Comparison of ENCODE assay signal across 8 cellular contexts in genomic region chr3:32105291-32106131, GRCh38. TPM values are rescaled to one million over a fixed set of nuclear protein-coding genes. Genes with fewer than 3 reads are reported as not detected.
DNase-seq lines count a peak whose midpoint lies in the region; ATAC-seq and TF ChIP-seq lines count a peak whose summit lies in the region.

No MANE protein-coding gene starts in this region.

- peak overlapping the region; percentile 64; the same call in 1 of the 2 replicates for H2AFZ ChIP-seq in PC-9

- intact Hi-C loops in PC-9 (cut with micrococcal nuclease; ENCODE audit: unreplicated experiment): loop anchor here (2.0 kb wide), 1 partner anchor 61 kb away; no protein-coding TSS in a partner anchor
- intact Hi-C loops in ovary (cut with DNase I): no loop called here

- H3K4me3 ChIP-seq in PC-9 (no peak overlapping the region), endodermal cell (ENCODE audit: low read length) (no peak overlapping the region), ovary (peak overlapping the region; percentile 91)

- H3K4me1 ChIP-seq in PC-9 (replicated peaks; ENCODE audit: insufficient read depth) (peaks cover 33% of the 10 kb centered on the region), endodermal cell (ENCODE audit: control insufficient read depth, insufficient read depth, low read length) (no peaks in the 10 kb centered on the region), ovary (ENCODE audit: insufficient read depth) (peaks cover 5% of the 10 kb centered on the region)

- H3K27me3 ChIP-seq in PC-9 (ENCODE audit: insufficient read depth, low read depth): no peaks in the 10 kb centered on the region
- H3K27me3 ChIP-seq in endodermal cell (ENCODE audit: control insufficient read depth, insufficient read depth, low read length, poor library complexity, severe bottlenecking): peaks cover 20% of the 10 kb centered on the region
- no peaks in the 10 kb centered on the region for H3K27me3 ChIP-seq in ovary

- H3K9me3 ChIP-seq in PC-9 (ENCODE audit: insufficient read depth, low read depth) (no peaks in the 10 kb centered on the region), endodermal cell (ENCODE audit: control insufficient read depth, low read length) (peaks cover 45% of the 10 kb centered on the region), ovary (peaks cover 0 to 2% of the 10 kb centered on the region in 2 donors)

- TF ChIP-seq CTCF in PC-9 (conservative IDR thresholded peaks at IDR 0.05) (no peak), endodermal cell (conservative IDR thresholded peaks at IDR 0.05) (no peak), ovary (IDR thresholded peaks at IDR 0.05) (no peak)

- TF ChIP-seq EP300 in ovary (IDR thresholded peaks at IDR 0.05): no peak

- H3K79me2 ChIP-seq in PC-9 (ENCODE audit: low read depth): peaks cover 29% of the 10 kb centered on the region

- no peak for TF ChIP-seq POLR2A in ovary (IDR thresholded peaks at IDR 0.05)

- peak overlapping the region; percentile 70 for H3K4me3 Mint-ChIP-seq in endodermal cell

- H3F3A ChIP-seq in PC-9 (ENCODE audit: insufficient read depth, low read depth): peaks cover 19% of the 10 kb centered on the region; the same call in 1 of the 2 replicates

- BruUV-seq in PC-9 (replicated peaks; lab: Mats Ljungman, UMichigan): no TSS peak

- H3K36me3 ChIP-seq in PC-9 (ENCODE audit: low read depth): no peaks in the 10 kb centered on the region
- no peaks in the 10 kb centered on the region for H3K36me3 ChIP-seq in endodermal cell (ENCODE audit: control insufficient read depth, insufficient read depth, low read length)
- H3K36me3 ChIP-seq in ovary: no peaks in the 10 kb centered on the region

- H3K4me1 Mint-ChIP-seq in endodermal cell: peaks cover 11% of the 10 kb centered on the region

- no peaks in the 10 kb centered on the region for H3K9me2 ChIP-seq in PC-9 (ENCODE audit: insufficient read depth)

- CTCF ChIA-PET in PC-9 (lab: Charles Lee): no interaction called here

- H3K36me3 Mint-ChIP-seq in endodermal cell (ENCODE audit: low read depth): peaks cover 3% of the 10 kb centered on the region

- DNase-seq in EL: peak; percentile 5
- DNase-seq in PC-9: peak in 1 of 2 experiments; percentile 68
- DNase-seq in endodermal cell: no peak
- no peak for DNase-seq in ovary
- DNase-seq in pons (ENCODE audit: low spot score): no peak
- DNase-seq in NCI-H1694 (lab: John Stamatoyannopoulos, UW): no peak

- ATAC-seq in GM18867 (IDR thresholded peaks at IDR 0.05; ENCODE audit: unreplicated experiment) (no peak), HG03565 (IDR thresholded peaks at IDR 0.05; ENCODE audit: unreplicated experiment) (no peak)

- POLR2A ChIA-PET in PC-9 (lab: Charles Lee; ENCODE audit: unreplicated experiment): no interaction called here

- H3K27ac ChIP-seq in PC-9: peak overlapping the region; percentile 88
- H3K27ac ChIP-seq in endodermal cell (ENCODE audit: low read depth, low read length): no peak overlapping the region
- peak overlapping the region; percentile 27 to 61 for H3K27ac ChIP-seq in ovary

- peaks cover 40% of the 10 kb centered on the region for H3K9me3 Mint-ChIP-seq in endodermal cell

- no peak overlapping the region for H3K27ac Mint-ChIP-seq in endodermal cell

- peak overlapping the region; percentile 75 for H3K4me2 ChIP-seq in PC-9

- no peak overlapping the region for H3K9ac ChIP-seq in endodermal cell (ENCODE audit: extremely low read depth, low read length, poor library complexity, severe bottlenecking)

- H3K27me3 Mint-ChIP-seq in endodermal cell (ENCODE audit: insufficient read depth): peaks cover 31% of the 10 kb centered on the region

- H4K20me1 ChIP-seq in PC-9 (ENCODE audit: insufficient read depth): no peaks in the 10 kb centered on the region

- WGBS in endodermal cell (ENCODE audit: insufficient coverage in 1 of 2, insufficient read length in 1 of 2), 2 experiments: 94% methylated on average over 5 to 7 of the region's 7 CpGs
- WGBS in ovary, 3 donors: 94 to 98% (median 95%) methylated on average over 7 of the region's 7 CpGs

RNA-seq across cellular contexts. Expression of gene GPD1L, which starts 0.9 kb away (rescaled TPM):
- total RNA-seq in PC-9 (2021): 10.3 and 11.2 TPM in 2 replicates
- total RNA-seq in endodermal cell: 1 to 10 TPM; 1.5 to 3.5 TPM
- 4.3 TPM for polyA plus RNA-seq in endodermal cell (2013, experiment 1 of 2)
- 3.4 TPM for polyA plus RNA-seq in endodermal cell (2013, experiment 2 of 2)
- total RNA-seq in ovary: 10 to 100 TPM; 22.6 to 37.4 (median 29.4) TPM
- 10 to 100 TPM; 14.4 to 38.4 TPM for polyA plus RNA-seq in ovary
